In the genomic region with DNA sequence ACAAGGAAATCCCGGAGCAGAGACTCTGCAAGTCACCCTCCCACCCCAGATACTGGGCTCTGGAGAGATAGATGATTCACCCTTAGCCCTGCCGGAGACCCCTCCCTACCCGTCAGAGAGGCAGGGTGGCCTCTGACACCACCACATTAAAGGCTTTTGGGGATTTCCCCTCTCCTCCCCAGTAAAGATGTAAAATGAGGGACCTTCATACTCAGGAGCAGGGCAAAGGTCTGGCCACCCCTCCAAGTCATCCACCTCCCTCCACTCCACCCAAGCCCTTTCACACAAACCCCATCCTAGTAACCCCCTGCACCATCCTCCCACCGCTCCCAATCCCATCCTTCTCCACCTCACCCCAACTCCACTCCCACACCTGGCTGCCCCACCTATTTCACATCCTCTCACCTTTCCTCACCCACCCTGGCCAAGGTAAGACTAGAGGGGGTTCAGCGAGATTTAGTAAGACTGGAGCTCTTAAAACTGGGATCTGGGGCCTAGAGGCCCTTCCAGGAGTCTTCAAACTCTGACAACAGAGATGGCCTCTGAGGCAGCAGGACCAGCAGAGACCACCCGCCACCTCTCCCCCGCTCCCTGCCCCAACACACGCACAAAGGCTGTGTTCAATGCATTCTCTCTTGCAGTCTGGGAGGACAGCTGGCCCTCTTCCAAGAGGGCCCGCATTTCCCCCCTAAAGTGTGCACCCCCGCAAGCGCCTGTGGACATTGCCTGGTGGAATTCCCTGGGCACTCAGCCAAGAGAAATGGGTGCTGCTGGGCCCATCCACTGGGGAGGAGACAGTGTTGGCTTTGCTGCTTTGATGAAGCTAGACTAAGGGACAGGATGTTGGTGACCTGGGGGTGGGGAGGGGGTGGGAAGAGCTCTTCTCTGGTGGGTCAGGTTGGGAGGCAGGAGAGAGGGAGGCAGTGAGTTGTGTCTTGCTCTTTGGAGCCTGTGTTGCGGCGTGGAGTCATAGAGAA, we compare ENCODE assay signal across 8 cellular contexts. TPM values are rescaled to one million over a fixed set of nuclear protein-coding genes. Genes with fewer than 3 reads are reported as not detected.
DNase-seq lines count a peak whose midpoint lies in the region; ATAC-seq and TF ChIP-seq lines count a peak whose summit lies in the region.

No MANE protein-coding gene starts in this region.

- no peak overlapping the region for H2AK5ac ChIP-seq in trophoblast cell (ENCODE audit: low read length)

- peaks cover 2% of the 10 kb centered on the region in 2 experiments for H3K4me1 ChIP-seq in trophoblast cell (ENCODE audit: control insufficient read depth in 1 of 2, insufficient read depth in 2 of 2, low read length in 2 of 2)

- H2BK5ac ChIP-seq in trophoblast cell (ENCODE audit: low read depth, low read length, poor library complexity) = no peak overlapping the region

- no peak for TF ChIP-seq CTCF in GM13976 (IDR thresholded peaks at IDR 0.05; ENCODE audit: borderline replicate concordance, control extremely low read depth, extremely low read depth, insufficient read depth, missing control alignments)
- no peak for TF ChIP-seq CTCF in WTC11 (IDR thresholded peaks at IDR 0.05)
- no peak for TF ChIP-seq CTCF in choroid plexus epithelial cell (conservative IDR thresholded peaks at IDR 0.05; ENCODE audit: low read depth, low read length)

- H3K27me3 Mint-ChIP-seq in WTC11 (ENCODE audit: low read depth) = peaks cover 43% of the 10 kb centered on the region

- POLR2A ChIA-PET in WTC11 (lab: Charles Lee) = no interaction called here

- H3K9me3 Mint-ChIP-seq in WTC11 = peaks cover 8% of the 10 kb centered on the region; the same call in 1 of the 2 replicates

- no peaks in the 10 kb centered on the region for H3K36me3 Mint-ChIP-seq in WTC11

- peak overlapping the region; percentile 88 for H3K4me2 ChIP-seq in trophoblast cell (ENCODE audit: low read length)

- peak overlapping the region; percentile 64 for H3K4me3 ChIP-seq in choroid plexus epithelial cell (ENCODE audit: low read depth, low read length)
- H3K4me3 ChIP-seq in trophoblast cell (ENCODE audit: low read depth, low read length) = peak overlapping the region; percentile 30

- H3K4me3 Mint-ChIP-seq in WTC11 = peak overlapping the region; percentile 68

- H3K9ac ChIP-seq in trophoblast cell (ENCODE audit: low read length) = no peak overlapping the region

- no peak overlapping the region for H2BK12ac ChIP-seq in trophoblast cell (ENCODE audit: low read length)

- in situ Hi-C loops in GM13976 (cut with MboI; ENCODE audit: low sequenced_read_pairs, unreplicated experiment) = no loop called here

- peak; percentile 50 for DNase-seq in GM13976 (ENCODE audit: low spot score)
- DNase-seq in WTC11 (ENCODE audit: low spot score) = no peak
- peak; percentile 13 for DNase-seq in choroid plexus epithelial cell (ENCODE audit: low read depth)
- DNase-seq in trophoblast cell = no peak
- DNase-seq in NCI-H526 (lab: John Stamatoyannopoulos, UW) = no peak

- no peak overlapping the region for H4K91ac ChIP-seq in trophoblast cell (ENCODE audit: low read depth, low read length)

- H4K12ac ChIP-seq in trophoblast cell (ENCODE audit: low read depth, low read length) = no peak overlapping the region

- no peak overlapping the region for H2AFZ ChIP-seq in trophoblast cell (ENCODE audit: insufficient read depth, low read length, poor library complexity)

- WGBS in trophoblast cell (ENCODE audit: extremely low coverage, insufficient coverage, insufficient read length) = 100% methylated on average over 1 of the region's 13 CpGs

- no peak overlapping the region for H3K27ac Mint-ChIP-seq in WTC11

- H3K79me1 ChIP-seq in trophoblast cell (ENCODE audit: low read length) = no peaks in the 10 kb centered on the region

- ATAC-seq in WTC11 = no peak
- ATAC-seq in HG02840 (IDR thresholded peaks at IDR 0.05; ENCODE audit: low FRiP score, unreplicated experiment) = no peak
- no peak for ATAC-seq in HG02610 (IDR thresholded peaks at IDR 0.05; ENCODE audit: unreplicated experiment)
- ATAC-seq in GM19467 (IDR thresholded peaks at IDR 0.05; ENCODE audit: unreplicated experiment) = no peak

- no peak overlapping the region for H3K18ac ChIP-seq in trophoblast cell (ENCODE audit: low read length)

- no peaks in the 10 kb centered on the region for H3K27me3 ChIP-seq in trophoblast cell (ENCODE audit: insufficient read depth, low read length)

- peaks cover 3% of the 10 kb centered on the region for H3K9me3 ChIP-seq in trophoblast cell (ENCODE audit: insufficient read depth, low read depth, low read length)

- H3K4ac ChIP-seq in trophoblast cell (ENCODE audit: low read depth, low read length) = no peak overlapping the region

- no peak overlapping the region for H3K27ac ChIP-seq in trophoblast cell (ENCODE audit: low read depth, low read length)

- H3K14ac ChIP-seq in trophoblast cell (ENCODE audit: low read length) = no peak overlapping the region

- H3K79me2 ChIP-seq in trophoblast cell (ENCODE audit: control insufficient read depth, insufficient read depth, low read length, poor library complexity) = no peaks in the 10 kb centered on the region

- CTCF ChIA-PET in WTC11 (lab: Charles Lee) = interaction anchor here (0.6 to 2.3 kb wide), 6 partner anchors 23 to 292 kb away, joined by 3 to 9 read pairs (median 4); no protein-coding TSS in a partner anchor

- peaks cover 8% of the 10 kb centered on the region for H3K4me1 Mint-ChIP-seq in WTC11

- no peak overlapping the region for H4K8ac ChIP-seq in trophoblast cell (ENCODE audit: low read depth, low read length)

- H3K36me3 ChIP-seq in trophoblast cell (ENCODE audit: control insufficient read depth in 1 of 2, insufficient read depth in 2 of 2, low read length in 2 of 2) = no peaks in the 10 kb centered on the region

- H2BK120ac ChIP-seq in trophoblast cell (ENCODE audit: insufficient read depth, low read length, poor library complexity) = no peak overlapping the region

- no peak overlapping the region for H3K23ac ChIP-seq in trophoblast cell (ENCODE audit: low read length)

TF ChIP-seq in WTC11, 78 proteins besides CTCF, POLR2A, EP300 and RAD21:
- TF ChIP-seq GABPB1 (CRISPR knock-in tag; IDR thresholded peaks at IDR 0.05) (peak; percentile 42; the same call in 1 of the 2 replicates), ZNF219 (CRISPR knock-in tag; IDR thresholded peaks at IDR 0.05; ENCODE audit: borderline replicate concordance) (no peak)
- TF ChIP-seq, protein P1, sequence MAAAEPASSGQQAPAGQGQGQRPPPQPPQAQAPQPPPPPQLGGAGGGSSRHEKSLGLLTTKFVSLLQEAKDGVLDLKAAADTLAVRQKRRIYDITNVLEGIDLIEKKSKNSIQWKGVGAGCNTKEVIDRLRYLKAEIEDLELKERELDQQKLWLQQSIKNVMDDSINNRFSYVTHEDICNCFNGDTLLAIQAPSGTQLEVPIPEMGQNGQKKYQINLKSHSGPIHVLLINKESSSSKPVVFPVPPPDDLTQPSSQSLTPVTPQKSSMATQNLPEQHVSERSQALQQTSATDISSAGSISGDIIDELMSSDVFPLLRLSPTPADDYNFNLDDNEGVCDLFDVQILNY (CRISPR knock-in tag; IDR thresholded peaks at IDR 0.05) = no peak

RNA-seq across cellular contexts. Expression of gene ABAT, which starts 1.1 kb away (rescaled TPM):
- total RNA-seq in WTC11 (2021) = 4.4 to 6.6 TPM (median 5.4 TPM) in 3 replicates
- polyA plus RNA-seq in trophoblast cell (2013) = 2.5 and 2.6 TPM in 2 replicates

RNA-seq across cellular contexts. Expression of gene METTL22, which starts 54.0 kb away (rescaled TPM):
- 48.1 to 82.0 TPM (median 52.9 TPM) in 3 replicates for total RNA-seq in WTC11 (2021)
- 21.8 and 25.3 TPM in 2 replicates for polyA plus RNA-seq in trophoblast cell (2013)

Comparison
In these comparisons a context has a peak if more than half of its experiments do, and no peak if none do; other contexts are left out.
1. DNase-seq: peak in GM13976 (single experiment) and choroid plexus epithelial cell (single experiment); none in WTC11 (single experiment), trophoblast cell (0 of 2) and NCI-H526 (0 of 2).